ENCODE assay signal across 18 cellular contexts in the genomic region with DNA sequence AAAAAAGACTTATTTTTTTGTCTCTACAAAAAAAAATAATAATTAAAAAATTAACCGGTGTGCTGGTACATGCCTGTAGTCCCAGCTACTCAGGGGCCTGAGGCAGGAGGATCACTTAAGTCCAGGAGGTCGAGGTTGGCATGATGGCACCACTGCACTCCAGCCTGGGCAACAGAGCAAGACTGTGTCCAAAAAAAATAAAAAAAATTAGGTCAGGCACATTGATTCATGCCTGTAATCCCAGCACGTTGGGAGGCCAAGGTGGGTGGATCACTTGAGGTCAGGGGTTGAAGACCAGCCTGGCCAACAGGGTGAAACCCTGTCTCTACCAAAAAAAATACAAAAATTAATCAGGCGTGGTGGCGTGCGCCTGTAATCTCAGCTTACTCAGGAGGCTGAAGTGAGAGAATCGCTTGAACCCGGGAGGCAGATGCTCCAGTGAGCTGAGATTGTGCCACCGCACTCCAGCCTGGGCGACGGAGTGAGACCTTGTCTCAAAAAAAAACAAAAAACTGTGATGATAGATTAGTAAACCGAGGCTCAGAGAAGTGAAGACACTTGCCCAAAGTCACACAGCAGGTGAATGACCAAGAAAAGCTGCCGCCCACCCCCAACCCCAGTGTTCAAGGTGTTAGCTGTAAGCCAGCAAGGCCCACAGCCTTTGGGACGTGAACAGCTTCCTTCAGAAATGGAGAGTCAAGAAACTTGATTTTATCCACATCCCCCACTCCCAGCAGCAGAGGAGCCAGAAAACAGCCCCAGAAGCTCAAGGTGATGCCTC. TPM values are rescaled to one million over a fixed set of nuclear protein-coding genes. Genes with fewer than 3 reads are reported as not detected.
"Had no signal": no experiment of that assay in that cellular context is flagged by ENCODE, and none has a peak within 500 bp of the region (broad histone marks: within the 10 kb centered on the region; RNA-seq: fewer than 3 reads in every experiment).

No MANE protein-coding gene starts in this region.

- H3K9me3 ChIP-seq: left lung had no signal

- H3K27me3 Mint-ChIP-seq: activated CD4-positive, alpha-beta T cell treated with anti-CD3 and anti-CD28 coated beads, Interleukin-2, amount 10 ng/mL, durations not matched to agents 7 days and 5 days; memory B cell; stimulated activated naive CD8-positive, alpha-beta T cell treated with anti-CD3 and anti-CD28 coated beads, Interleukin-15, amount 100 ng/mL, for 72 hours; T-helper 17 cell had no signal

- H3K27ac Mint-ChIP-seq: activated CD4-positive, alpha-beta T cell treated with anti-CD3 and anti-CD28 coated beads, Interleukin-2, amount 10 ng/mL, durations not matched to agents 7 days and 5 days; activated T-helper 1 cell treated with anti-CD3 and anti-CD28 coated beads, Interleukin-12 subunit alpha, Interleukin-12 subunit beta, Interleukin-2, Interleukin-4 antibody, amounts not matched to agents 30 ng/mL and 10 ng/mL and 1 ng/mL, durations not matched to agents 14 hours and 24 hours and 36 hours; memory B cell; T-helper 17 cell; WTC11 had no signal

- DNase-seq: activated CD4-positive, alpha-beta T cell treated with anti-CD3 and anti-CD28 coated beads, Interleukin-2, amount 10 ng/mL, durations not matched to agents 7 days and 5 days; activated CD8-positive, alpha-beta memory T cell treated with anti-CD3 and anti-CD28 coated beads, Interleukin-2, amount 50 U/mL, for 48 hours; activated naive CD4-positive, alpha-beta T cell; dorsolateral prefrontal cortex; left lung; stimulated activated naive CD8-positive, alpha-beta T cell treated with anti-CD3 and anti-CD28 coated beads, Interleukin-15, amount 100 ng/mL, for 72 hours; T-helper 17 cell had no signal

- H3K4me3 ChIP-seq: hepatocyte, left lung had no signal

- H3K4me3 Mint-ChIP-seq: activated CD4-positive, alpha-beta T cell treated with anti-CD3 and anti-CD28 coated beads, Interleukin-2, amount 10 ng/mL, durations not matched to agents 7 days and 5 days; activated T-helper 1 cell treated with anti-CD3 and anti-CD28 coated beads, Interleukin-12 subunit alpha, Interleukin-12 subunit beta, Interleukin-2, Interleukin-4 antibody, amounts not matched to agents 30 ng/mL and 10 ng/mL and 1 ng/mL, durations not matched to agents 14 hours and 24 hours and 36 hours; memory B cell; stimulated activated naive CD8-positive, alpha-beta T cell treated with anti-CD3 and anti-CD28 coated beads, Interleukin-15, amount 100 ng/mL, for 72 hours; T-helper 17 cell; WTC11 had no signal

- H3K27me3 ChIP-seq: dorsolateral prefrontal cortex, hepatocyte, left lung had no signal

- H3K9me3 Mint-ChIP-seq: activated CD4-positive, alpha-beta T cell treated with anti-CD3 and anti-CD28 coated beads, Interleukin-2, amount 10 ng/mL, durations not matched to agents 7 days and 5 days; activated T-helper 1 cell treated with anti-CD3 and anti-CD28 coated beads, Interleukin-12 subunit alpha, Interleukin-12 subunit beta, Interleukin-2, Interleukin-4 antibody, amounts not matched to agents 30 ng/mL and 10 ng/mL and 1 ng/mL, durations not matched to agents 14 hours and 24 hours and 36 hours; memory B cell; nephron; stimulated activated naive CD8-positive, alpha-beta T cell treated with anti-CD3 and anti-CD28 coated beads, Interleukin-15, amount 100 ng/mL, for 72 hours; WTC11 had no signal

- H3K27ac ChIP-seq: hepatocyte, left lung had no signal

- ATAC-seq: left lung; stimulated activated naive CD8-positive, alpha-beta T cell treated with anti-CD3 and anti-CD28 coated beads, Interleukin-15, amount 100 ng/mL, for 72 hours; T-helper 17 cell; WTC11 had no signal

RNA-seq across cellular contexts. Expression of gene RNU6-9, which starts 9.4 kb away (rescaled TPM):
- total RNA-seq: activated CD4-positive, alpha-beta T cell treated with anti-CD3 and anti-CD28 coated beads, Interleukin-2, amount 10 ng/mL, durations not matched to agents 7 days and 5 days; activated T-helper 1 cell treated with anti-CD3 and anti-CD28 coated beads, Interleukin-12 subunit alpha, Interleukin-12 subunit beta, Interleukin-2, Interleukin-4 antibody, amounts not matched to agents 30 ng/mL and 10 ng/mL and 1 ng/mL, durations not matched to agents 14 hours and 24 hours and 36 hours; cardiac septum; dorsolateral prefrontal cortex; hepatocyte; left lung; osteoblast; pulmonary artery endothelial cell; sciatic nerve; T-helper 17 cell; temporal lobe; ureter; WTC11 had no signal

RNA-seq across cellular contexts. Expression of gene KISS1R, which starts 14.5 kb away (rescaled TPM):
- total RNA-seq: cardiac septum, osteoblast, pulmonary artery endothelial cell, sciatic nerve, ureter had no signal
